In genomic region chr12:13794706-13795105, GRCh38 we compare ENCODE assay signal across 24 cellular contexts.
DNase-seq lines count a peak whose midpoint lies in the region; FAIRE-seq lines count a peak whose summit lies in the region.
"Had no signal": no experiment of that assay in that cellular context is flagged by ENCODE, and none has a peak within 500 bp of the region (broad histone marks: within the 10 kb centered on the region; RNA-seq: fewer than 3 reads in every experiment).

No MANE protein-coding gene starts in this region.

- peaks cover 8% of the 10 kb centered on the region for H3K27me3 Mint-ChIP-seq in activated naive CD4-positive, alpha-beta T cell treated with anti-CD3 and anti-CD28 coated beads for 36 hours (ENCODE audit: low read depth)
- H3K27me3 Mint-ChIP-seq: CD4-positive, CD25-positive, alpha-beta regulatory T cell had no signal

- no peak overlapping the region for H3K27ac Mint-ChIP-seq in activated naive CD4-positive, alpha-beta T cell treated with anti-CD3 and anti-CD28 coated beads for 36 hours
- H3K27ac Mint-ChIP-seq: CD4-positive, alpha-beta memory T cell; CD4-positive, CD25-positive, alpha-beta regulatory T cell; CD8-positive, alpha-beta memory T cell had no signal

- CTCF ChIA-PET in activated naive CD4-positive, alpha-beta T cell treated with anti-CD3 and anti-CD28 coated beads for 36 hours (lab: Charles Lee) = no interaction called here

- no peaks in the 10 kb centered on the region for H3K4me1 Mint-ChIP-seq in activated naive CD4-positive, alpha-beta T cell treated with anti-CD3 and anti-CD28 coated beads for 36 hours (ENCODE audit: low read depth)
- H3K4me1 Mint-ChIP-seq: CD14-positive monocyte; CD4-positive, alpha-beta memory T cell; CD4-positive, CD25-positive, alpha-beta regulatory T cell; CD8-positive, alpha-beta memory T cell had no signal

- DNase-seq in NCI-H69 (lab: John Stamatoyannopoulos, UW) = peak; percentile 2
- DNase-seq in cerebellar nuclear complex (lab: John Stamatoyannopoulos, UW) = peak; percentile 17 to 69
- no peak for DNase-seq in urothelium cell line (ENCODE audit: low spot score)
- no peak for DNase-seq in D341Med (ENCODE audit: low spot score)
- no peak for DNase-seq in activated naive CD4-positive, alpha-beta T cell treated with anti-CD3 and anti-CD28 coated beads for 36 hours
- DNase-seq in NCI-H2227 treated with DMSO at 0.1 percent for 48 hours (lab: John Stamatoyannopoulos, UW) = no peak
- DNase-seq in globus pallidus (ENCODE audit: low spot score) = no peak
- DNase-seq: 8988T; ACHN; BE2C; CD4-positive, alpha-beta memory T cell; CD4-positive, CD25-positive, alpha-beta regulatory T cell; CD8-positive, alpha-beta memory T cell; COR-L47; DMS79 treated with DMSO at 0.1 percent for 48 hours; GDM1 had no signal

- H3K36me3 Mint-ChIP-seq in activated naive CD4-positive, alpha-beta T cell treated with anti-CD3 and anti-CD28 coated beads for 36 hours (ENCODE audit: low read depth) = no peaks in the 10 kb centered on the region
- H3K36me3 Mint-ChIP-seq: CD14-positive monocyte; CD4-positive, alpha-beta memory T cell; CD4-positive, CD25-positive, alpha-beta regulatory T cell; CD8-positive, alpha-beta memory T cell had no signal

- no peak overlapping the region for H3K4me3 Mint-ChIP-seq in activated naive CD4-positive, alpha-beta T cell treated with anti-CD3 and anti-CD28 coated beads for 36 hours
- H3K4me3 Mint-ChIP-seq: CD14-positive monocyte; CD4-positive, alpha-beta memory T cell; CD4-positive, CD25-positive, alpha-beta regulatory T cell; CD8-positive, alpha-beta memory T cell had no signal

- H3K27ac ChIP-seq in cingulate gyrus (ENCODE audit: low read depth, low read length) = peak overlapping the region; percentile 39
- H3K27ac ChIP-seq: BLaER1 had no signal

- intact Hi-C loops in activated naive CD4-positive, alpha-beta T cell treated with anti-CD3 and anti-CD28 coated beads for 36 hours (cut with micrococcal nuclease) = no loop called here

- H3K9me3 Mint-ChIP-seq in activated naive CD4-positive, alpha-beta T cell treated with anti-CD3 and anti-CD28 coated beads for 36 hours = peaks cover 2% of the 10 kb centered on the region

- peak; percentile 37 for FAIRE-seq in urothelium cell line (lab: Jason Lieb, UNC)
- FAIRE-seq: A204.1, D721Med, GM12878, GM12892, GM18507 had no signal

Comparison
In these comparisons a context has a peak if more than half of its experiments do, and no peak if none do; other contexts are left out.
1. DNase-seq: peak in NCI-H69 (single experiment) and cerebellar nuclear complex (2 of 2); none in urothelium cell line (single experiment), D341Med (single experiment), activated naive CD4-positive, alpha-beta T cell treated with anti-CD3 and anti-CD28 coated beads for 36 hours (single experiment), NCI-H2227 treated with DMSO at 0.1 percent for 48 hours (single experiment) and globus pallidus (single experiment).